Comparison of ENCODE assay signal across 19 cellular contexts in the genomic region with DNA sequence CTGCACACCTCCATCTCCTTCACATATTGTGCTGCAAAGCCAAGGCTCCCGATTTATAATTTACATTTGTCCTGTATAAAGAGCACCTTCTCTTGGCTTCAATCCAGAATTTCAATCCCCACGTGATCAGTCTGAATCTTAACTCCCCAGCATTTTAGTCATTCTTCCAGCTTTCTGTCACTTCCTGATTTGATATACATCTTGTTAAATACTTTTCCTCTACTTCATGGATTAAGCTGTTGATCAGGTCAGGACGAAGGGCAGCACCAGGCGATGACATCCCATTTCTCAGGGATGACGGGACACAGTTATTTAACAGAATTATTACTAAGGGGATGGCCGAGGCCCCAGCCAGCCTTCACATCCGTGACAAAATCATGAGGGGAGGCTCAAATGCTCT.
DNase-seq lines count a peak whose midpoint lies in the region; ATAC-seq, FAIRE-seq and TF ChIP-seq lines count a peak whose summit lies in the region.
"Had no signal": no experiment of that assay in that cellular context is flagged by ENCODE, and none has a peak within 500 bp of the region (broad histone marks: within the 10 kb centered on the region; RNA-seq: fewer than 3 reads in every experiment).

No MANE protein-coding gene starts in this region.

- DNase-seq in EH (ENCODE audit: low read depth) (peak; percentile 60), HT1080 (ENCODE audit: low read depth) (peak; percentile 70), endothelial cell of umbilical vein (ENCODE audit: low read depth, low spot score) (peak; percentile 5), kidney tubule cell (ENCODE audit: low spot score) (peak; percentile 74), NCI-H1048 (lab: John Stamatoyannopoulos, UW) (no peak), HUDEP-2 (lab: John Stamatoyannopoulos, UW; ENCODE audit: unreplicated experiment in 76 of 76) (no peak), esophagus squamous epithelium (lab: John Stamatoyannopoulos, UW) (no peak)
- DNase-seq: AML-193, DMS153, IMR-90, Karpas-422, MM.1S, NCI-H1105 treated with DMSO at 0.1 percent for 48 hours, NCI-H1694 treated with DMSO at 0.1 percent for 48 hours, NCI-H226, NCI-H748 treated with DMSO at 0.1 percent for 48 hours had no signal

- CTCF ChIA-PET in endothelial cell of umbilical vein (lab: Charles Lee) = interaction anchor here (0.7 kb wide), 1 partner anchor 10 kb away, joined by 3 read pairs; no protein-coding TSS in a partner anchor

- no peaks in the 10 kb centered on the region for H3K79me2 ChIP-seq in endothelial cell of umbilical vein (ENCODE audit: control insufficient read depth, insufficient read depth, low read length)

- H4K20me1 ChIP-seq in endothelial cell of umbilical vein (replicated peaks; ENCODE audit: control insufficient read depth, extremely low read depth, insufficient read depth, low read length) = no peaks in the 10 kb centered on the region

- H3K9me3 ChIP-seq in endothelial cell of umbilical vein (replicated peaks; ENCODE audit: control insufficient read depth, insufficient read depth, low read length) = no peaks in the 10 kb centered on the region
- no peaks in the 10 kb centered on the region for H3K9me3 ChIP-seq in esophagus squamous epithelium
- H3K9me3 ChIP-seq: SJSA1 had no signal

- WGBS in esophagus squamous epithelium, 2 donors = 57 to 63% methylated on average over 7 of the region's 7 CpGs

- intact Hi-C loops in endothelial cell of umbilical vein (cut with micrococcal nuclease) = loop anchor here (5.0 kb wide), 1 partner anchor 210 kb away; a partner anchor contains a TSS
- intact Hi-C loops in esophagus squamous epithelium (cut with DNase I) = no loop called here

- H3K27me3 ChIP-seq in endothelial cell of umbilical vein (ENCODE audit: control insufficient read depth in 2 of 2, insufficient read depth in 2 of 2, low read length in 2 of 2) (no peaks in the 10 kb centered on the region), esophagus squamous epithelium (no peaks in the 10 kb centered on the region)
- H3K27me3 ChIP-seq: SJSA1 had no signal

- TF ChIP-seq CTCF in endothelial cell of umbilical vein (IDR thresholded peaks at IDR 0.05; ENCODE audit: extremely low read depth in 1 of 2, insufficient read depth in 1 of 2, low read depth in 1 of 2, low read length in 2 of 2) (no peak), esophagus squamous epithelium (IDR thresholded peaks at IDR 0.05) (no peak)

- no peaks in the 10 kb centered on the region for H3K36me3 ChIP-seq in endothelial cell of umbilical vein (ENCODE audit: control insufficient read depth in 2 of 2, extremely low read depth in 1 of 2, insufficient read depth in 2 of 2, low read length in 2 of 2)
- H3K36me3 ChIP-seq in esophagus squamous epithelium = no peaks in the 10 kb centered on the region
- H3K36me3 ChIP-seq: SJSA1 had no signal

- H3K27ac ChIP-seq in endothelial cell of umbilical vein (ENCODE audit: insufficient read depth, low read depth, low read length) (no peak overlapping the region), esophagus squamous epithelium (no peak overlapping the region)
- H3K27ac ChIP-seq: SJSA1 had no signal

- FAIRE-seq in endothelial cell of umbilical vein (lab: Jason Lieb, UNC) = no peak

- H3K4me2 ChIP-seq in endothelial cell of umbilical vein (ENCODE audit: insufficient read depth, low read length) = no peak overlapping the region

- no TSS peak for BruUV-seq in endothelial cell of umbilical vein (replicated peaks; lab: Mats Ljungman, UMichigan)

- no peaks in the 10 kb centered on the region for H3K9me1 ChIP-seq in endothelial cell of umbilical vein (replicated peaks; ENCODE audit: control insufficient read depth, extremely low read depth, insufficient read depth, low read length)

- ATAC-seq in HG03045 (IDR thresholded peaks at IDR 0.05; ENCODE audit: unreplicated experiment) = no peak
- ATAC-seq: HCT116 had no signal

- H2AFZ ChIP-seq in endothelial cell of umbilical vein (ENCODE audit: low read depth, low read length) = no peak overlapping the region

- H3K4me3 ChIP-seq in endothelial cell of umbilical vein (replicated peaks in 1 of 3; ENCODE audit: insufficient read depth in 1 of 3, low read depth in 1 of 3, low read length in 3 of 3) (no peak overlapping the region), esophagus squamous epithelium (no peak overlapping the region)
- H3K4me3 ChIP-seq: SJSA1 had no signal

- no peak for TF ChIP-seq POLR2A in endothelial cell of umbilical vein (IDR thresholded peaks at IDR 0.05; ENCODE audit: low read depth, low read length)
- no peak for TF ChIP-seq POLR2A in esophagus squamous epithelium (IDR thresholded peaks at IDR 0.05)

- no peak overlapping the region for H3K9ac ChIP-seq in endothelial cell of umbilical vein (replicated peaks; ENCODE audit: extremely low read depth, insufficient read depth, low read length)

- H3K4me1 ChIP-seq in endothelial cell of umbilical vein (ENCODE audit: control insufficient read depth, extremely low read depth, insufficient read depth, low read length) = no peaks in the 10 kb centered on the region
- no peaks in the 10 kb centered on the region for H3K4me1 ChIP-seq in esophagus squamous epithelium
- H3K4me1 ChIP-seq: SJSA1 had no signal

- dilution Hi-C loops in endothelial cell of umbilical vein (cut with MboI; ENCODE audit: extremely low pct_ligation_motif_present, low sequenced_read_pairs) = no loop called here

- POLR2A ChIA-PET in endothelial cell of umbilical vein (lab: Charles Lee) = no interaction called here

TF ChIP-seq in endothelial cell of umbilical vein, 7 proteins besides CTCF, POLR2A, EP300 and RAD21:
- no peak for TF ChIP-seq MYC (IDR thresholded peaks at IDR 0.05; ENCODE audit: low read depth, low read length)
- TF ChIP-seq GATA2 (IDR thresholded peaks at IDR 0.05; ENCODE audit: insufficient read depth, insufficient read length, low read depth, low read length) = peak; percentile 22

Comparison
In these comparisons a context has a peak if more than half of its experiments do, and no peak if none do; other contexts are left out.
1. DNase-seq: peak in EH (single experiment), HT1080 (single experiment), endothelial cell of umbilical vein (single experiment) and kidney tubule cell (single experiment); none in NCI-H1048 (single experiment), HUDEP-2 (0 of 76) and esophagus squamous epithelium (single experiment).